ENCODE assay signal across 13 cellular contexts in genomic region chr1:30840904-30841598, GRCh38.
DNase-seq lines count a peak whose midpoint lies in the region; ATAC-seq, FAIRE-seq and TF ChIP-seq lines count a peak whose summit lies in the region.
"Had no signal": no experiment of that assay in that cellular context is flagged by ENCODE, and none has a peak within 500 bp of the region (broad histone marks: within the 10 kb centered on the region; RNA-seq: fewer than 3 reads in every experiment).

No MANE protein-coding gene starts in this region.

- CTCF ChIA-PET in IMR-90 (lab: Yijun Ruan, JAX): interaction anchor here (0.6 to 1.2 kb wide), 2 partner anchors 39 to 91 kb away, joined by 3 to 5 read pairs; no protein-coding TSS in a partner anchor

- no peak overlapping the region for H4K5ac ChIP-seq in IMR-90 (ENCODE audit: low read depth, low read length)

- H3K9me3 ChIP-seq in IMR-90 (ENCODE audit: control insufficient read depth, insufficient read depth, low read length) (no peaks in the 10 kb centered on the region; the same call in 1 of the 2 replicates), SJCRH30 (replicated peaks) (no peaks in the 10 kb centered on the region), heart right ventricle (no peaks in the 10 kb centered on the region), pancreas (no peaks in the 10 kb centered on the region)
- H3K9me3 ChIP-seq: prostate gland had no signal

- H3K4me2 ChIP-seq in IMR-90 (ENCODE audit: low read depth, low read length): no peak overlapping the region

- H3K36me3 ChIP-seq in IMR-90 (ENCODE audit: control insufficient read depth, insufficient read depth, low read length) (no peaks in the 10 kb centered on the region), SJCRH30 (no peaks in the 10 kb centered on the region), heart right ventricle (no peaks in the 10 kb centered on the region), pancreas (no peaks in the 10 kb centered on the region)
- H3K36me3 ChIP-seq: prostate gland had no signal

- intact Hi-C loops in IMR-90 (cut with micrococcal nuclease) (no loop called here), heart right ventricle (cut with DNase I) (loop anchor here in 1 of 10 donors (2.0 kb wide), 1 partner anchor 68 kb away; the partner anchor contains the start of gene SDC3), pancreas (cut with DNase I) (no loop called here)

- H2BK5ac ChIP-seq in IMR-90 (ENCODE audit: low read depth, low read length, poor library complexity, severe bottlenecking): no peak overlapping the region

- H2AFZ ChIP-seq in IMR-90 (replicated peaks; ENCODE audit: low read length, poor library complexity): no peak overlapping the region

- no peak overlapping the region for H3K56ac ChIP-seq in IMR-90 (ENCODE audit: extremely low read depth, insufficient read depth, low read length)

- H4K20me1 ChIP-seq in IMR-90 (ENCODE audit: insufficient read depth, low read length): no peaks in the 10 kb centered on the region

- POLR2A ChIA-PET in IMR-90 (lab: Charles Lee; ENCODE audit: unreplicated experiment): no interaction called here

- no peak overlapping the region for H4K91ac ChIP-seq in IMR-90 (ENCODE audit: insufficient read depth, low read depth, low read length)

- peaks cover 2% of the 10 kb centered on the region; the same call in 1 of the 2 replicates for H3K4me1 ChIP-seq in IMR-90 (ENCODE audit: control insufficient read depth, insufficient read depth, low read length)
- peaks cover 25% of the 10 kb centered on the region for H3K4me1 ChIP-seq in SJCRH30
- H3K4me1 ChIP-seq in heart right ventricle: peaks cover 0 to 31% (median 14%) of the 10 kb centered on the region in 9 donors
- peaks cover 0 to 4% (median 0%) of the 10 kb centered on the region in 3 donors for H3K4me1 ChIP-seq in pancreas
- H3K4me1 ChIP-seq: prostate gland had no signal

- H2BK15ac ChIP-seq in IMR-90 (ENCODE audit: low read depth, low read length): no peak overlapping the region

- no peak overlapping the region for H2AK9ac ChIP-seq in IMR-90 (replicated peaks; ENCODE audit: low read depth, low read length, poor library complexity)

- no peak for ATAC-seq in IMR-90 (ENCODE audit: low read depth)
- ATAC-seq in heart right ventricle: peak in 7 of 8 donors; percentile 50 to 80 (median 71)
- ATAC-seq in pancreas: peak in 3 of 4 donors; percentile 30 to 56 (median 47)
- no peak for ATAC-seq in HG02885 (IDR thresholded peaks at IDR 0.05; ENCODE audit: poor library complexity, unreplicated experiment)
- no peak for ATAC-seq in GM21529 (IDR thresholded peaks at IDR 0.05; ENCODE audit: unreplicated experiment)
- ATAC-seq: Panc1 had no signal

- TF ChIP-seq CTCF in IMR-90 (conservative IDR thresholded peaks at IDR 0.05; ENCODE audit: low read depth, low read length) (no peak), heart right ventricle (IDR thresholded peaks at IDR 0.05) (peak in 2 of 9 donors; percentile 13 to 18), pancreas (IDR thresholded peaks at IDR 0.05) (no peak)

- no peak overlapping the region for H4K8ac ChIP-seq in IMR-90 (ENCODE audit: low read depth in 2 of 2, low read length in 2 of 2)

- 0 out of 2 replicates have a peak, but pooled peaks cover 6% of the 10 kb centered on the region for H3K9me1 ChIP-seq in IMR-90 (ENCODE audit: insufficient read depth, low read length)

- H3K4me3 ChIP-seq in IMR-90 (ENCODE audit: insufficient read depth, low read depth, low read length): no peak overlapping the region
- H3K4me3 ChIP-seq in SJCRH30: no peak overlapping the region
- H3K4me3 ChIP-seq in heart right ventricle: no peak overlapping the region
- no peak overlapping the region for H3K4me3 ChIP-seq in pancreas
- H3K4me3 ChIP-seq: prostate gland had no signal

- no peak for TF ChIP-seq POLR2A in IMR-90 (IDR thresholded peaks at IDR 0.05; ENCODE audit: low read depth, low read length)
- no peak for TF ChIP-seq POLR2A in GM12891 (IDR thresholded peaks at IDR 0.05; ENCODE audit: low read depth, low read length)

- H2BK20ac ChIP-seq in IMR-90 (ENCODE audit: low read depth, low read length): no peak overlapping the region

- H3K14ac ChIP-seq in IMR-90 (replicated peaks; ENCODE audit: low read depth, low read length): no peak overlapping the region

- H3K27ac ChIP-seq in IMR-90 (ENCODE audit: insufficient read depth, low read length) (no peak overlapping the region), SJCRH30 (no peak overlapping the region), heart right ventricle (no peak overlapping the region), pancreas (no peak overlapping the region)
- H3K27ac ChIP-seq: C4-2B, prostate gland had no signal

- H3K4ac ChIP-seq in IMR-90 (ENCODE audit: low read depth, low read length): no peak overlapping the region

- no peaks in the 10 kb centered on the region for H3K79me1 ChIP-seq in IMR-90 (ENCODE audit: low read depth in 1 of 2, low read length in 2 of 2)

- no peak for TF ChIP-seq RAD21 in IMR-90 (IDR thresholded peaks at IDR 0.05; ENCODE audit: low read length)

- 37% methylated on average over 9 of the region's 10 CpGs; no CpG with 5 or more reads in 1 of the 2 experiments for WGBS in IMR-90 (ENCODE audit: extremely low coverage in 2 of 2, insufficient read length in 1 of 2), 2 experiments
- 39 to 53% methylated on average over 10 of the region's 10 CpGs for WGBS in heart right ventricle, 2 donors
- WGBS in pancreas, 2 donors: 44 to 51% methylated on average over 10 of the region's 10 CpGs

- in situ Hi-C loops in IMR-90 (cut with MboI; ENCODE audit: low sequenced_read_pairs): no loop called here

- H3K27me3 ChIP-seq in IMR-90 (ENCODE audit: control insufficient read depth, insufficient read depth, low read length): peaks cover 44% of the 10 kb centered on the region
- H3K27me3 ChIP-seq in SJCRH30: no peaks in the 10 kb centered on the region
- H3K27me3 ChIP-seq in heart right ventricle: peaks cover 0 to 78% (median 0%) of the 10 kb centered on the region in 7 donors
- no peaks in the 10 kb centered on the region for H3K27me3 ChIP-seq in pancreas

- H3K9ac ChIP-seq in IMR-90 (ENCODE audit: low read depth, low read length): no peak overlapping the region

- FAIRE-seq in pancreas (lab: Jason Lieb, UNC): no peak
- no peak for FAIRE-seq in GM12891 (lab: Jason Lieb, UNC)

- DNase-seq in IMR-90: peak; percentile 17
- DNase-seq in SJCRH30: peak; percentile 73 to 85
- peak; percentile 40 to 63 for DNase-seq in heart right ventricle
- no peak for DNase-seq in pancreas
- DNase-seq in GM12891 (ENCODE audit: insufficient read length, low spot score): no peak
- DNase-seq in HCEC 1CT: no peak
- DNase-seq: anterior cingulate cortex; effector CD4-positive, alpha-beta T cell had no signal

- H2AK5ac ChIP-seq in IMR-90 (ENCODE audit: low read depth, low read length): no peak overlapping the region

- no peak overlapping the region for H2BK120ac ChIP-seq in IMR-90 (ENCODE audit: low read depth, low read length)

- no TSS peak for BruUV-seq in IMR-90 (replicated peaks; lab: Mats Ljungman, UMichigan)

- H3K18ac ChIP-seq in IMR-90 (ENCODE audit: low read depth, low read length): no peak overlapping the region

- H3K23ac ChIP-seq in IMR-90 (ENCODE audit: low read depth, low read length): no peak overlapping the region

- dilution Hi-C loops in IMR-90 (cut with HindIII; ENCODE audit: low sequenced_read_pairs, unreplicated experiment): no loop called here

TF ChIP-seq in IMR-90, 13 proteins besides CTCF, POLR2A, EP300 and RAD21 (continues in another document):
- TF ChIP-seq SMC3 (IDR thresholded peaks at IDR 0.05; ENCODE audit: low read depth, low read length) (no peak), MAFK (IDR thresholded peaks at IDR 0.05; ENCODE audit: low read depth, low read length) (no peak), BHLHE40 (IDR thresholded peaks at IDR 0.05; ENCODE audit: low read depth, low read length) (no peak), CEBPB (IDR thresholded peaks at IDR 0.05; ENCODE audit: low read depth, low read length) (no peak), FOS (IDR thresholded peaks at IDR 0.05; ENCODE audit: low read depth, low read length) (no peak), CHD1 (IDR thresholded peaks at IDR 0.05; ENCODE audit: low read depth, low read length) (no peak), ELK1 (IDR thresholded peaks at IDR 0.05; ENCODE audit: borderline replicate concordance, low read depth, low read length) (no peak), RCOR1 (IDR thresholded peaks at IDR 0.05; ENCODE audit: insufficient replicate concordance, low read length) (no peak), MAZ (IDR thresholded peaks at IDR 0.05; ENCODE audit: borderline replicate concordance, low read depth, low read length) (no peak)

TF ChIP-seq in GM12891, 5 proteins besides CTCF, POLR2A, EP300 and RAD21:
- no peak for TF ChIP-seq POLR2AphosphoS5 (IDR thresholded peaks at IDR 0.05; ENCODE audit: low read depth, low read length)
- TF ChIP-seq POU2F2 (IDR thresholded peaks at IDR 0.05; ENCODE audit: low read depth, low read length): no peak
- TF ChIP-seq TAF1 (IDR thresholded peaks at IDR 0.05; ENCODE audit: low read depth, low read length): no peak
- no peak for TF ChIP-seq PAX5 (IDR thresholded peaks at IDR 0.05; ENCODE audit: insufficient read depth, low read length, severe bottlenecking)
- TF ChIP-seq SPI1 (IDR thresholded peaks at IDR 0.05; ENCODE audit: low read depth, low read length): no peak

Comparison
In these comparisons a context has a peak if more than half of its experiments do, and no peak if none do; other contexts are left out.
1. ATAC-seq: peak in heart right ventricle (7 of 8) and pancreas (3 of 4); none in IMR-90 (single experiment), HG02885 (single experiment) and GM21529 (single experiment).
2. DNase-seq: peak in IMR-90 (single experiment), SJCRH30 (2 of 2) and heart right ventricle (2 of 2); none in pancreas (0 of 6), GM12891 (single experiment) and HCEC 1CT (single experiment).